In the genomic region with DNA sequence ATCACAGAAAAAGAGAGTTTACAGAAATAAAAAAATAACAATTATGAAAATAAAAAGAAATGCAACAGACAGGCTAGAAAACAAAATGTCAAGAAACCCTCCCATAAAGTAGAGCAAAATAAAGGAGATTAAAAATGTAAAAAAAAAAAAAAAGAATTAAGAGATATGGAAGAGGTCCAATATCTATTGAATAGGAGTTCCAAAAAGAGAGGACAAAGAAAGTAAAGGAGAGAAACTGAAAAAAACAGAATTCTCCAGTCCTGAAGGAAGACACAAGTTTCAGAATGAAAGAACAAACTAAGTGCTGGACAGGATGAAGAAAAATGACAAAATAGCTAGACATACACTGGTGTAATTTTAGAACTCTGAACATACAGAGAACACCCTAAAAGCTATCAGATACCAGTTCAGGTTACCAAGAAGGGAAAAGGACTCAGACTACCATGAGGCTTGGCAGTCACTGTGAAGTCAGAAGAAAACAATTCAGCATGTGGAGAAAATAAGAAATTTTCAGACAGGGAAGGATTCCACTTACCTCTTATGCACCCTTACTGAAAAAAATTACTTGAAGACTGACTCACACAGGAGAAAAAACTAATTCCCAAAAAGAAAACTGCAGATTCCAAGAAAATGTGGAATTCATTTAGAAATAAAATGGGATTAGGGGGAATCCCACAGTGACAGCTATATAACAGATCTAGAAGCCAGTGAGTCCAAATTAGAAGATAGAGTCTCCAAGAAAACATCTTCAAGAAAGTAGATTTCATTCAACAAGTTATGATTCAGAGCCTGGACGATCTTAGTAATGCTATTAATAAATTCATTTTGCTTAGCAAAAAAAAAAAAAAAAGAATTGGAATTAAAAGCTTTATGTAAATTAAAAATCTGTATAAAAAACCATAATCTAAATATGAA, we compare ENCODE assay signal across 22 cellular contexts. TPM values are rescaled to one million over a fixed set of nuclear protein-coding genes. Genes with fewer than 3 reads are reported as not detected.
DNase-seq lines count a peak whose midpoint lies in the region; ATAC-seq and TF ChIP-seq lines count a peak whose summit lies in the region.
"Had no signal": no experiment of that assay in that cellular context is flagged by ENCODE, and none has a peak within 500 bp of the region (broad histone marks: within the 10 kb centered on the region; RNA-seq: fewer than 3 reads in every experiment).

No MANE protein-coding gene starts in this region.

- H3K27me3 Mint-ChIP-seq in neural progenitor cell (ENCODE audit: insufficient read depth, low read depth): peaks cover 3% of the 10 kb centered on the region

- H3K36me3 ChIP-seq in gastrocnemius medialis: no peaks in the 10 kb centered on the region
- H3K36me3 ChIP-seq in OCI-LY7 (ENCODE audit: insufficient read depth, low read length): no peaks in the 10 kb centered on the region
- H3K36me3 ChIP-seq in neural progenitor cell: no peaks in the 10 kb centered on the region
- H3K36me3 ChIP-seq: left lung had no signal

- peak; percentile 20 for DNase-seq in ELR (ENCODE audit: low read depth)
- peak; percentile 41 for DNase-seq in M059J (ENCODE audit: low read depth)
- peak; percentile 64 for DNase-seq in dedifferentiated amniotic fluid mesenchymal stem cell (ENCODE audit: extremely low spot score)
- no peak for DNase-seq in gastrocnemius medialis
- DNase-seq in OCI-LY7 (ENCODE audit: low spot score): no peak
- no peak for DNase-seq in activated T-cell treated with anti-CD3 and anti-CD28 coated beads, Interleukin-2, amount 50 U/mL, for 48 hours
- DNase-seq in neural progenitor cell (ENCODE audit: low spot score): no peak
- DNase-seq: activated CD4-positive, alpha-beta T cell treated with anti-CD3 and anti-CD28 coated beads, Interleukin-2, amount 10 ng/mL, durations not matched to agents 24 days and 14 days; body of pancreas; CD8-positive, alpha-beta memory T cell; effector memory CD4-positive, alpha-beta T cell; glutamatergic neuron; left lung; NCI-H1105; NCI-H446; nephron progenitor cell; OCI-M1; SIG-M5; testis had no signal

- H3K4me1 Mint-ChIP-seq in neural progenitor cell: no peaks in the 10 kb centered on the region
- H3K4me1 Mint-ChIP-seq: stimulated activated memory B cell treated with anti-CD40 and anti-IgM and Interleukin-4, amounts not matched to agents 10 μg/mL and 1 μg/mL and 100 μg/mL, for 72 hours had no signal

- H2AFZ ChIP-seq in OCI-LY7 (ENCODE audit: low read length) (no peak overlapping the region), neural progenitor cell (replicated peaks) (no peak overlapping the region)

- H3K27ac Mint-ChIP-seq in neural progenitor cell: no peak overlapping the region
- H3K27ac Mint-ChIP-seq: activated CD4-positive, alpha-beta T cell treated with anti-CD3 and anti-CD28 coated beads, Interleukin-2, amount 10 ng/mL, durations not matched to agents 24 days and 14 days; activated naive CD8-positive, alpha-beta T cell; CD8-positive, alpha-beta memory T cell; nephron progenitor cell; stimulated activated memory B cell treated with anti-CD40 and anti-IgM and Interleukin-4, amounts not matched to agents 10 μg/mL and 1 μg/mL and 100 μg/mL, for 72 hours had no signal

- H3K27ac ChIP-seq in gastrocnemius medialis (peak overlapping the region; percentile 2 to 79 (median 68)), OCI-LY7 (ENCODE audit: low read depth, low read length, poor library complexity, severe bottlenecking) (no peak overlapping the region), neural progenitor cell (no peak overlapping the region)
- H3K27ac ChIP-seq: body of pancreas, left lung, testis had no signal

- no peaks in the 10 kb centered on the region for H4K20me1 ChIP-seq in OCI-LY7 (ENCODE audit: insufficient read depth, low read length)
- no peaks in the 10 kb centered on the region for H4K20me1 ChIP-seq in neural progenitor cell (ENCODE audit: low read depth)

- H3K9ac ChIP-seq in neural progenitor cell: no peak overlapping the region

- BruUV-seq in OCI-LY7 (replicated peaks; lab: Mats Ljungman, UMichigan): no TSS peak

- intact Hi-C loops in gastrocnemius medialis (cut with DNase I; ENCODE audit: low total_unique reads): no loop called here
- intact Hi-C loops in OCI-LY7 (cut with micrococcal nuclease; ENCODE audit: unreplicated experiment): no loop called here

- H3K4me3 ChIP-seq in gastrocnemius medialis: no peak overlapping the region
- no peak overlapping the region for H3K4me3 ChIP-seq in OCI-LY7 (ENCODE audit: low read depth, low read length, poor library complexity, severe bottlenecking)
- no peak overlapping the region for H3K4me3 ChIP-seq in neural progenitor cell
- H3K4me3 ChIP-seq: body of pancreas, left lung, testis had no signal

- H3K4me3 Mint-ChIP-seq in neural progenitor cell: no peak overlapping the region
- H3K4me3 Mint-ChIP-seq: activated CD4-positive, alpha-beta T cell treated with anti-CD3 and anti-CD28 coated beads, Interleukin-2, amount 10 ng/mL, durations not matched to agents 24 days and 14 days; activated naive CD8-positive, alpha-beta T cell; CD8-positive, alpha-beta memory T cell; nephron progenitor cell; stimulated activated memory B cell treated with anti-CD40 and anti-IgM and Interleukin-4, amounts not matched to agents 10 μg/mL and 1 μg/mL and 100 μg/mL, for 72 hours had no signal

- H3K79me2 ChIP-seq in OCI-LY7 (ENCODE audit: insufficient read depth, low read depth, low read length) (no peaks in the 10 kb centered on the region), neural progenitor cell (ENCODE audit: low read depth) (no peaks in the 10 kb centered on the region)

- H3K9me3 ChIP-seq in gastrocnemius medialis (no peaks in the 10 kb centered on the region), OCI-LY7 (ENCODE audit: low read length) (no peaks in the 10 kb centered on the region), neural progenitor cell (ENCODE audit: low read depth) (no peaks in the 10 kb centered on the region)
- H3K9me3 ChIP-seq: body of pancreas, left lung, testis had no signal

- no peaks in the 10 kb centered on the region for H3K36me3 Mint-ChIP-seq in neural progenitor cell
- H3K36me3 Mint-ChIP-seq: activated naive CD8-positive, alpha-beta T cell; stimulated activated memory B cell treated with anti-CD40 and anti-IgM and Interleukin-4, amounts not matched to agents 10 μg/mL and 1 μg/mL and 100 μg/mL, for 72 hours had no signal

- in situ Hi-C loops in gastrocnemius medialis (cut with MboI; ENCODE audit: low sequenced_read_pairs in 4 of 4): loop anchor here in 1 of 4 donors (10.0 kb wide), 1 partner anchor 144 kb away; no protein-coding TSS in a partner anchor

- H3K4me2 ChIP-seq in OCI-LY7 (ENCODE audit: low read length): no peak overlapping the region
- H3K4me2 ChIP-seq in neural progenitor cell: no peak overlapping the region

- CTCF ChIA-PET in OCI-LY7 (lab: Charles Lee; ENCODE audit: unreplicated experiment): no interaction called here

- H3F3A ChIP-seq in neural progenitor cell (ENCODE audit: low read depth): no peaks in the 10 kb centered on the region

- TF ChIP-seq CTCF in gastrocnemius medialis (IDR thresholded peaks at IDR 0.05 in 4 of 5, conservative IDR thresholded peaks at IDR 0.05 in 1 of 5) (no peak), OCI-LY7 (conservative IDR thresholded peaks at IDR 0.05; ENCODE audit: low read length) (no peak), neural progenitor cell (IDR thresholded peaks at IDR 0.05) (no peak)

- POLR2A ChIA-PET in OCI-LY7 (lab: Charles Lee): interaction anchor here (0.6 to 1.0 kb wide), 5 partner anchors 10 to 498 kb away, joined by 3 to 7 read pairs (median 3); no protein-coding TSS in a partner anchor

- ATAC-seq in gastrocnemius medialis (peak; percentile 48 to 57), HG03521 (IDR thresholded peaks at IDR 0.05; ENCODE audit: unreplicated experiment) (no peak)
- ATAC-seq: body of pancreas; left lung; stimulated activated memory B cell treated with anti-CD40 and anti-IgM and Interleukin-4, amounts not matched to agents 10 μg/mL and 1 μg/mL and 100 μg/mL, for 72 hours had no signal

- H3K9me3 Mint-ChIP-seq in neural progenitor cell: peaks cover 5% of the 10 kb centered on the region
- H3K9me3 Mint-ChIP-seq: activated CD4-positive, alpha-beta T cell treated with anti-CD3 and anti-CD28 coated beads, Interleukin-2, amount 10 ng/mL, durations not matched to agents 24 days and 14 days; CD8-positive, alpha-beta memory T cell; stimulated activated memory B cell treated with anti-CD40 and anti-IgM and Interleukin-4, amounts not matched to agents 10 μg/mL and 1 μg/mL and 100 μg/mL, for 72 hours had no signal

- H3K4me1 ChIP-seq in gastrocnemius medialis (peaks cover 14 to 32% of the 10 kb centered on the region in 2 donors), OCI-LY7 (ENCODE audit: insufficient read depth, low read length, poor library complexity, severe bottlenecking) (no peaks in the 10 kb centered on the region), neural progenitor cell (no peaks in the 10 kb centered on the region)
- H3K4me1 ChIP-seq: left lung, testis had no signal

- TF ChIP-seq POLR2A in gastrocnemius medialis (IDR thresholded peaks at IDR 0.05): no peak

- no peaks in the 10 kb centered on the region for H3K27me3 ChIP-seq in gastrocnemius medialis
- H3K27me3 ChIP-seq in neural progenitor cell: no peaks in the 10 kb centered on the region
- H3K27me3 ChIP-seq: body of pancreas, left lung, testis had no signal

- no peaks in the 10 kb centered on the region for H3K9me2 ChIP-seq in OCI-LY7 (ENCODE audit: insufficient read depth, low read length)

RNA-seq across cellular contexts. Expression of gene ABLIM1, which starts 40.5 kb away (rescaled TPM):
- 1.4 and 5.8 TPM in 2 replicates for total RNA-seq in M059J (2014; rRNA removed; shearing (Covaris generic))
- total RNA-seq in gastrocnemius medialis (100 to 1,000 TPM in 3 of 4 donors, 10 to 100 TPM in 1; 84.7 to 203 (median 150) TPM), OCI-LY7 (2022) (246 and 268 TPM in 2 replicates), neural progenitor cell (ENCODE audit: low replicate concordance) (39.8 and 49.0 TPM in 2 replicates)
- total RNA-seq in OCI-LY7 (2014; rRNA removed; shearing (Covaris generic)): 61.1 and 94.2 TPM in 2 replicates

Comparison
In these comparisons a context has a peak if more than half of its experiments do, and no peak if none do; other contexts are left out.
1. DNase-seq: peak in ELR (single experiment), M059J (single experiment) and dedifferentiated amniotic fluid mesenchymal stem cell (single experiment); none in gastrocnemius medialis (0 of 2), OCI-LY7 (single experiment), activated T-cell treated with anti-CD3 and anti-CD28 coated beads, Interleukin-2, amount 50 U/mL, for 48 hours (0 of 2) and neural progenitor cell (single experiment).
2. H3K27ac ChIP-seq: peak in gastrocnemius medialis (4 of 4); none in OCI-LY7 (single experiment) and neural progenitor cell (single experiment).